26 cellular contexts compared by ENCODE assay signal in the genomic region with DNA sequence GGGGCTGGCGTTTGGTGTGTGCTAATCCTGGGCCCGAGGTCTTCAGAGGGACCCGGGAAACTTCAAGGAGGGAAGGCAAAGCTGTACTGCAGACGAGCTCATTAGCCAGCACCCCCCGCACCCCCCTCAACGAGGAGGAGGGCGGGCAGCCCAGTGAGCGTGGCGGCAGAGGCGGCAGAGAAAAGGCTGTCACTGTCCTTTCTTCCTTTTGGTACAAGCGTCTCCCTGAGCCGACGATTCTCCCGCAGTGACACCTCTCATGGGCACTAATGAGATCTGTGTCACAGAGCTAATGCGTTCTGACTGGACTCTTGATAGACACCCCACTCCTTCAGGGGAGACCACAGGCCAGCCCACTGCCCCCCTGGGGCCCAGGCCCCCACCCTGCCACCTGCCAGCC.
"Had no signal": no experiment of that assay in that cellular context is flagged by ENCODE, and none has a peak within 500 bp of the region (broad histone marks: within the 10 kb centered on the region; RNA-seq: fewer than 3 reads in every experiment).

No MANE protein-coding gene starts in this region.

- H3K4me3 Mint-ChIP-seq: activated B cell treated with CpG ODN at 0.5 μM for 24 hours; activated CD4-positive, alpha-beta T cell treated with anti-CD3 and anti-CD28 coated beads, Interleukin-2, amount 10 ng/mL, durations not matched to agents 24 days and 14 days; activated CD8-positive, alpha-beta memory T cell treated with anti-CD3 and anti-CD28 coated beads, Interleukin-2, amount 10 ng/mL, durations not matched to agents 7 days and 5 days; activated naive CD8-positive, alpha-beta T cell treated with anti-CD3 and anti-CD28 coated beads, Interleukin-2, amount 50 U/mL, for 24 hours; activated T-cell treated with anti-CD3 and anti-CD28 coated beads, Interleukin-2, amount 50 U/mL, for 24 hours; T-cell had no signal

- ATAC-seq: activated CD8-positive, alpha-beta memory T cell treated with anti-CD3 and anti-CD28 coated beads, Interleukin-2, amount 10 ng/mL, durations not matched to agents 7 days and 5 days; activated naive CD4-positive, alpha-beta T cell treated with anti-CD3 and anti-CD28 coated beads, Interleukin-2, amount 50 U/mL, for 72 hours; activated naive CD8-positive, alpha-beta T cell treated with anti-CD3 and anti-CD28 coated beads, Interleukin-2, amount 50 U/mL, for 24 hours; body of pancreas; Right ventricle myocardium inferior; T-cell had no signal

- H3K4me3 ChIP-seq: ascending aorta, body of pancreas, SK-N-MC had no signal

- H3K36me3 Mint-ChIP-seq: activated CD8-positive, alpha-beta memory T cell treated with anti-CD3 and anti-CD28 coated beads, Interleukin-2, amount 10 ng/mL, durations not matched to agents 7 days and 5 days; activated naive CD4-positive, alpha-beta T cell treated with anti-CD3 and anti-CD28 coated beads, Interleukin-2, amount 50 U/mL, for 72 hours had no signal

- H3K27me3 Mint-ChIP-seq: activated B cell treated with CpG ODN at 0.5 μM for 24 hours; activated CD4-positive, alpha-beta T cell treated with anti-CD3 and anti-CD28 coated beads, Interleukin-2, amount 10 ng/mL, durations not matched to agents 24 days and 14 days; activated CD8-positive, alpha-beta memory T cell treated with anti-CD3 and anti-CD28 coated beads, Interleukin-2, amount 10 ng/mL, durations not matched to agents 7 days and 5 days; activated naive CD8-positive, alpha-beta T cell treated with anti-CD3 and anti-CD28 coated beads, Interleukin-2, amount 50 U/mL, for 24 hours; activated T-cell treated with anti-CD3 and anti-CD28 coated beads, Interleukin-2, amount 50 U/mL, for 24 hours; T-cell had no signal

- H3K4me1 ChIP-seq: body of pancreas had no signal

- H3K27me3 ChIP-seq: ascending aorta, body of pancreas had no signal

- H3K27ac ChIP-seq: body of pancreas, SK-N-MC had no signal

- H3K9me3 ChIP-seq: ascending aorta, body of pancreas had no signal

- DNase-seq: activated B cell treated with CpG ODN at 0.5 μM for 24 hours; activated CD4-positive, alpha-beta T cell treated with anti-CD3 and anti-CD28 coated beads for 1 hour; activated CD4-positive, alpha-beta T cell treated with anti-CD3 and anti-CD28 coated beads, Interleukin-2, amount 10 ng/mL, durations not matched to agents 24 days and 14 days; activated CD4-positive, alpha-beta T cell treated with anti-CD3 and anti-CD28 coated beads, Interleukin-2, amount 50 U/mL, for 48 hours; activated CD8-positive, alpha-beta memory T cell treated with anti-CD3 and anti-CD28 coated beads, Interleukin-2, amount 10 ng/mL, durations not matched to agents 7 days and 5 days; activated effector memory CD4-positive, alpha-beta T cell treated with anti-CD3 and anti-CD28 coated beads, Interleukin-2, amount 50 U/mL, for 16 hours; activated naive CD4-positive, alpha-beta T cell treated with Interleukin-2 at 50 U/mL for 16 hours; activated naive CD8-positive, alpha-beta T cell treated with anti-CD3 and anti-CD28 coated beads, Interleukin-2, amount 50 U/mL, for 24 hours; activated T-cell treated with anti-CD3 and anti-CD28 coated beads, Interleukin-2, amount 50 U/mL, for 24 hours; amniotic stem cell; body of pancreas; MM.1S; NCI-H1105; NCI-H1436; NCI-H1694 treated with DMSO at 0.1 percent for 48 hours; NCI-H2029 treated with DMSO at 0.1 percent for 48 hours; NCI-H446 treated with DMSO at 0.1 percent for 48 hours; NCI-H524 treated with DMSO at 0.1 percent for 48 hours; NCI-H748 treated with DMSO at 0.1 percent for 48 hours; T-cell; T-helper 2 cell; T1000 had no signal

- H3K9me3 Mint-ChIP-seq: activated B cell treated with CpG ODN at 0.5 μM for 24 hours; activated CD4-positive, alpha-beta T cell treated with anti-CD3 and anti-CD28 coated beads, Interleukin-2, amount 10 ng/mL, durations not matched to agents 24 days and 14 days; activated naive CD4-positive, alpha-beta T cell treated with anti-CD3 and anti-CD28 coated beads, Interleukin-2, amount 50 U/mL, for 72 hours; activated naive CD8-positive, alpha-beta T cell treated with anti-CD3 and anti-CD28 coated beads, Interleukin-2, amount 50 U/mL, for 24 hours; activated T-cell treated with anti-CD3 and anti-CD28 coated beads, Interleukin-2, amount 50 U/mL, for 24 hours; T-cell had no signal
